ENCODE assay signal across 8 cellular contexts in the genomic region with DNA sequence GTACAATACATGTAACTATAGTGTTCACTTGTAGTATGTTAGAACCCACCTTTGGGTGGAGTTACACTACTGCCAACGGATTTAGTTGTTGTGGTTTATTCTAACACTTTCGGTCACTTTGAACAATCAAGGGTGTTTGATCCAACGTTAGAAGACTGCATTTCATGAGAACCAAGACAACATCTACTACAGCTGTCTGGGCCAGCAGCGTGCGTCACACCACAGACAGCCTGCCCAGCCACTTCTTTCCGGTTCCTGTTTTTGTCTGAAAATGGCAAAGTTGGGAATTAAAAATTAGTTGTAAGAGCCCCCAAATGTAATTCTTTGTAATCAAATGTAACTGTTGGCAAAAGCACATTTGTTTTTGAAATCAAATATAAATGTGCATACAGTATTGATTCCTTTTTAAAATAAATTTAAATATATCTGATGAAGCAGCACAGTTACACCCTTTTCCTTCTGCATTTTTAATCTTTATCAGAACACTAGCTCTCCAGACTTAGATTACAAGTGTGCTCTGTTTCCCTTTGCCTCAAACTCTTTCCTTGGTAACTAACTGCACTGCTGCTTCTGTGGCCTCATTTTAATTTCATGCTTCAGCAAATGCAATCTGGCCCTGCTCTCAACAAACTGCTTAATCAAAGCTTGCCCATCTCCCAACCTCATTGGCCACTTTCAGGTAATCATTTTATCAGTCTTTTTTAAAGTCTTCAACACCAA.
A peak's percentile ranks its signal among the peaks of the same experiment; 100 is the strongest.
DNase-seq lines count a peak whose midpoint lies in the region; ATAC-seq and TF ChIP-seq lines count a peak whose summit lies in the region.

No MANE protein-coding gene starts in this region.

- ATAC-seq in HG02678 (IDR thresholded peaks at IDR 0.05; ENCODE audit: unreplicated experiment): peak; percentile 96
- peak; percentile 97 for ATAC-seq in naive thymus-derived CD4-positive, alpha-beta T cell

- H3K4me1 Mint-ChIP-seq in naive thymus-derived CD4-positive, alpha-beta T cell: peaks cover 32 to 79% (median 71%) of the 10 kb centered on the region in 7 donors

- H3K9me3 ChIP-seq in OCI-LY1 (ENCODE audit: low read length) (no peaks in the 10 kb centered on the region), thymus (ENCODE audit: control insufficient read depth) (no peaks in the 10 kb centered on the region)
- H3K9me3 ChIP-seq in naive thymus-derived CD4-positive, alpha-beta T cell (ENCODE audit: control insufficient read depth in 2 of 3, low read length in 3 of 3): no peaks in the 10 kb centered on the region

- no peaks in the 10 kb centered on the region for H3K27me3 Mint-ChIP-seq in naive thymus-derived CD4-positive, alpha-beta T cell

- peaks cover 0 to 53% (median 3%) of the 10 kb centered on the region in 5 donors for H3K36me3 Mint-ChIP-seq in naive thymus-derived CD4-positive, alpha-beta T cell

- DNase-seq in GM12865 (ENCODE audit: low read depth) (peak; percentile 78), NCI-H187 treated with DMSO at 0.1 percent for 48 hours (lab: John Stamatoyannopoulos, UW) (no peak), SHP77 (lab: John Stamatoyannopoulos, UW) (no peak)
- peak; percentile 58 for DNase-seq in activated naive CD4-positive, alpha-beta T cell treated with Interleukin-2 at 50 U/mL for 16 hours
- DNase-seq in naive thymus-derived CD4-positive, alpha-beta T cell: peak; percentile 29 to 95 (median 91)

- H4K20me1 ChIP-seq in OCI-LY1 (ENCODE audit: insufficient read depth, low read length): no peaks in the 10 kb centered on the region

- H3K4me3 Mint-ChIP-seq in naive thymus-derived CD4-positive, alpha-beta T cell: peak overlapping the region; percentile 32 to 85 (median 78)

- H3K27ac ChIP-seq in OCI-LY1 (ENCODE audit: low read depth, low read length, poor library complexity, severe bottlenecking): peak overlapping the region; percentile 74
- H3K27ac ChIP-seq in naive thymus-derived CD4-positive, alpha-beta T cell (ENCODE audit: low read depth, low read length): peak overlapping the region; percentile 84
- H3K27ac ChIP-seq in thymus (ENCODE audit: low read depth): peak overlapping the region; percentile 97

- peaks cover 18% of the 10 kb centered on the region for H3K4me1 ChIP-seq in OCI-LY1 (ENCODE audit: insufficient read depth, low read length, severe bottlenecking)
- peaks cover 23 to 43% of the 10 kb centered on the region in 2 donors for H3K4me1 ChIP-seq in naive thymus-derived CD4-positive, alpha-beta T cell (ENCODE audit: control insufficient read depth in 2 of 2, insufficient read depth in 2 of 2, low read length in 2 of 2)
- peaks cover 12% of the 10 kb centered on the region for H3K4me1 ChIP-seq in thymus (ENCODE audit: control insufficient read depth, insufficient read depth, low read length)

- H3K27me3 ChIP-seq in OCI-LY1 (ENCODE audit: insufficient read depth, low read length) (no peaks in the 10 kb centered on the region), thymus (ENCODE audit: control insufficient read depth, insufficient read depth) (no peaks in the 10 kb centered on the region)
- no peaks in the 10 kb centered on the region for H3K27me3 ChIP-seq in naive thymus-derived CD4-positive, alpha-beta T cell (ENCODE audit: control insufficient read depth in 2 of 2, insufficient read depth in 2 of 2, low read length in 2 of 2)

- CTCF ChIA-PET in naive thymus-derived CD4-positive, alpha-beta T cell (lab: Charles Lee): interaction anchor here (0.8 to 1.8 kb wide), 11 partner anchors 10 to 190 kb away, joined by 3 to 10 read pairs (median 4); no protein-coding TSS in a partner anchor

- H3K27ac Mint-ChIP-seq in naive thymus-derived CD4-positive, alpha-beta T cell: peak overlapping the region; percentile 95 to 100 (median 99)

- 6% methylated on average over 6 of the region's 6 CpGs for WGBS in thymus

- H3K79me2 ChIP-seq in OCI-LY1 (ENCODE audit: insufficient read depth, low read length): no peaks in the 10 kb centered on the region

- peak overlapping the region; percentile 25; the same call in 1 of the 2 replicates for H3K9ac ChIP-seq in OCI-LY1 (ENCODE audit: low read length)

- peaks cover 0 to 22% (median 5%) of the 10 kb centered on the region in 11 donors for H3K9me3 Mint-ChIP-seq in naive thymus-derived CD4-positive, alpha-beta T cell

- H3F3A ChIP-seq in OCI-LY1 (ENCODE audit: insufficient read depth, low read length): no peaks in the 10 kb centered on the region

- peak overlapping the region; percentile 12; the same call in 1 of the 2 replicates for H3K4me2 ChIP-seq in OCI-LY1 (ENCODE audit: low read length)

- H3K9me2 ChIP-seq in OCI-LY1 (ENCODE audit: low read depth, low read length): no peaks in the 10 kb centered on the region

- H3K4me3 ChIP-seq in GM12865 (ENCODE audit: low read depth, low read length) (no peak overlapping the region), OCI-LY1 (ENCODE audit: low read depth, low read length, poor library complexity, severe bottlenecking) (no peak overlapping the region), thymus (ENCODE audit: low read length) (no peak overlapping the region)
- peak overlapping the region; percentile 33 for H3K4me3 ChIP-seq in naive thymus-derived CD4-positive, alpha-beta T cell (ENCODE audit: low read length)

- no peaks in the 10 kb centered on the region for H3K36me3 ChIP-seq in OCI-LY1 (ENCODE audit: insufficient read depth, low read length)
- no peaks in the 10 kb centered on the region for H3K36me3 ChIP-seq in naive thymus-derived CD4-positive, alpha-beta T cell (ENCODE audit: control insufficient read depth in 2 of 3, insufficient read depth in 3 of 3, low read length in 3 of 3)
- no peaks in the 10 kb centered on the region for H3K36me3 ChIP-seq in thymus (ENCODE audit: control insufficient read depth, insufficient read depth)

- POLR2A ChIA-PET in naive thymus-derived CD4-positive, alpha-beta T cell (lab: Charles Lee): interaction anchor here (0.6 to 3.0 kb wide), 24 partner anchors 10 to 187 kb away, joined by 3 to 77 read pairs (median 4); partner anchors contain the start of genes DPH5 and S1PR1

- TF ChIP-seq CTCF in GM12865 (IDR thresholded peaks at IDR 0.05; ENCODE audit: insufficient read depth, low read depth, low read length, missing control alignments) (no peak), OCI-LY1 (IDR thresholded peaks at IDR 0.05; ENCODE audit: low read length) (no peak)

- peak overlapping the region; percentile 0; the same call in 1 of the 2 replicates for H2AFZ ChIP-seq in OCI-LY1 (ENCODE audit: low read length)

- intact Hi-C loops in naive thymus-derived CD4-positive, alpha-beta T cell (cut with micrococcal nuclease): loop anchor here (1.0 to 5.0 kb wide), 16 partner anchors 8 to 670 kb away; partner anchors contain the start of gene DPH5 (in 1 of the 2)

Comparison
In these comparisons a context has a peak if more than half of its experiments do, and no peak if none do; other contexts are left out.
1. DNase-seq: peak in GM12865 (single experiment), activated naive CD4-positive, alpha-beta T cell treated with Interleukin-2 at 50 U/mL for 16 hours (single experiment) and naive thymus-derived CD4-positive, alpha-beta T cell (9 of 9); none in NCI-H187 treated with DMSO at 0.1 percent for 48 hours (single experiment) and SHP77 (0 of 2).
2. Peak in every context shown above with its lines, with median percentiles within 50 percentile points of each other: H3K27ac ChIP-seq.